ENCODE assay signal across 8 cellular contexts in the genomic region with DNA sequence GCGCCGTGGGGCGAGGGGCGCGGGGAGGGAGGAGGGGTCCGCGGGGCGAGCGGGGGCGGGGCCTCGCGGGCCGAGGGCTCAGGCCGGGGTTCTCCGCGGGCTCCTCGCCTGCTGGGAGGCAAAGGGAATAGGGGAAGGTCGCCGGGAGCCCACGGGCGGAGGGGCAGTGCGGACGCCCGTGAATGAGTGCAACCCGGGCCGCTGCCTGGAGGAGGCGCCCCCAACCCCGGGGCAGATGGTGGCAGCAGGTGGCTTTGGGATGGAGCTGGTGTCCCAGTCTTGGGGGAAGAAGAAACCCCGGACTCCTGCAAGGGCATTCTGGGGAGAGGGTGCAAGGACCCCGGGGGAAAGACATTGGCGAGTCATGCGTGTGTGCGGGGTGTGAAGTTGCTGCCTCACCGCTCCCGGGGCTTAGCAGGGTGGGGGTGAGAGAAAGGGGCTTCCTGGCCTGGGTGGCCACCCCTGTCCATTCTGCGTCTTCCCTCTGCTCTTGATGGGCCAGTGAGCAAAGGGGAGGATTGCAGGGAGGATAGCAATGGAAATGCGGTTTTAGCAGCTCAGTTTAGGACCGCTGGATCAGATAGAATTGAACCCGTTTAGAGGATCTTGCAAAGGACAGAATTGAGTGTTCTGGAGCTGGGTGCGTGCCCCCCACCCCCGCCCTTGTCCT.
A peak's percentile ranks its signal among the peaks of the same experiment; 100 is the strongest.
DNase-seq lines count a peak whose midpoint lies in the region; ATAC-seq and TF ChIP-seq lines count a peak whose summit lies in the region.

No MANE protein-coding gene starts in this region.

- H3K36me3 ChIP-seq in neuron (ENCODE audit: insufficient read depth, low read length), result no peaks in the 10 kb centered on the region

- peak overlapping the region; percentile 62 for H3K4me3 ChIP-seq in neuron (ENCODE audit: low read length)

- peak overlapping the region; percentile 85 for H2AFZ ChIP-seq in neuron (ENCODE audit: low read depth, low read length)

- TF ChIP-seq POLR2A in erythroblast (IDR thresholded peaks at IDR 0.05; ENCODE audit: low read length), result no peak

- H3K9me3 ChIP-seq in neuron (ENCODE audit: low read length), result peaks cover 2% of the 10 kb centered on the region

- no peaks in the 10 kb centered on the region for H3K27me3 ChIP-seq in neuron (ENCODE audit: insufficient read depth, low read length)

- peak; percentile 25 for ATAC-seq in HG02943 (IDR thresholded peaks at IDR 0.05; ENCODE audit: low read depth, unreplicated experiment)

- DNase-seq in NCI-H82 (lab: John Stamatoyannopoulos, UW) (peak; percentile 53), NCI-H82 treated with DMSO at 0.1 percent for 48 hours (lab: John Stamatoyannopoulos, UW; ENCODE audit: unreplicated experiment) (no peak), UCSD-AML1 (lab: John Stamatoyannopoulos, UW; ENCODE audit: unreplicated experiment) (peak; percentile 59), erythroblast (lab: John Stamatoyannopoulos, UW) (peak; percentile 54 to 69), NCI-H345 treated with DMSO at 0.1 percent for 48 hours (lab: John Stamatoyannopoulos, UW; ENCODE audit: unreplicated experiment) (no peak), NCI-H2029 treated with DMSO at 0.1 percent for 48 hours (lab: John Stamatoyannopoulos, UW) (no peak)

- peaks cover 19% of the 10 kb centered on the region for H3K4me1 ChIP-seq in neuron (ENCODE audit: insufficient read depth, low read length)

Comparison
In these comparisons a context has a peak if more than half of its experiments do, and no peak if none do; other contexts are left out.
1. DNase-seq: peak in NCI-H82 (single experiment), UCSD-AML1 (single experiment) and erythroblast (2 of 2); none in NCI-H82 treated with DMSO at 0.1 percent for 48 hours (single experiment), NCI-H345 treated with DMSO at 0.1 percent for 48 hours (single experiment) and NCI-H2029 treated with DMSO at 0.1 percent for 48 hours (single experiment).